Comparison of ENCODE assay signal across 8 cellular contexts in the genomic region with DNA sequence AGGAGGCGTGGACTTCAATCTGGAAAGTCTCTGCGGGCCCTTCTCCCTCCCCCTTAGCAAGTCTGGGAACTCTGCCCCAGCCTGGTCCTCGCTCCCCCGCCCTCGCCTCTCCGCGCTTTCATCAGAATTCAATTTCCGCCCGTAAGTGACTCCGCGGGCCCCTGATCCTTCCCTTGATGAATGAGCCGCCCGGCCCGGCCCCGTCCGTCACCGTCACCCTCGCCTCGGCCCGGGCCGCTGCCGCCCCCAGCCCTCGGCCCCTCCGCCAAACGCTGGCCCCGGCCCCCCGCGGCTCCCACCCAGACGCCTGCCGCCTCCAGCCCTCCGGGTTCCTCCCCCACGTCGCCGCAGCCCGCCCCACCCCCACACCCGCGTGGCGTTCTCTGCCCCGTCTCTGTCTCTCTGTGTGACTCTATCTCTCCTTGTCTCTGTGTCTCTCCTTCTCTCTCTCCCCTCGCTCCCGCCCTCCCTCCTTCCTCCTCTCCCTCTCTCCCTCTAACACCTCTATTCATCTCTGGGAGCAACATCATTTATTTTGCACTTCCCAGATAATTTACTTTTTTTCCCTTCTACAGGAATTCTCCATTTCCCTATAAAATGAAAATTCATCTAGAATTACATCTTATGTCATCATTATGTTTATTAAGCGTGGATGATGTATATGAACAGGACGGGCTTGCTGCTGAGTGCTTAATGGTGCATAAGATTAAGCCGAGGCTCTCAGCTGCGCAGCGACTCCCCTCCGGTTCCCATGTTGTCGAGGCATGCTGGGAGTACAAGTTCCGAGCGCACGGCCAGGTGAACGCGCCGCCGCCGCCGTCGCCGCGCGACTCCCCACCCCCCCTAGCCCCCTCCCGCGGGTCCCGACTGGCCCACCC.
DNase-seq lines count a peak whose midpoint lies in the region; ATAC-seq lines count a peak whose summit lies in the region.

No MANE protein-coding gene starts in this region.

- POLR2A ChIA-PET in activated CD4-positive, alpha-beta memory T cell treated with anti-CD3 and anti-CD28 coated beads, Interleukin-2, amount 10 ng/mL, durations not matched to agents 7 days and 5 days (lab: Charles Lee), result no interaction called here

- peaks cover 22% of the 10 kb centered on the region for H3K4me1 Mint-ChIP-seq in activated CD4-positive, alpha-beta memory T cell treated with anti-CD3 and anti-CD28 coated beads, Interleukin-2, amount 10 ng/mL, durations not matched to agents 7 days and 5 days
- peaks cover 31% of the 10 kb centered on the region for H3K4me1 Mint-ChIP-seq in stimulated activated naive CD8-positive, alpha-beta T cell treated with anti-CD3 and anti-CD28 coated beads, Interleukin-15, Interleukin-2, amounts not matched to agents 100 ng/mL and 50 ng/mL, for 24 hours (ENCODE audit: low read depth)

- H3K9me3 ChIP-seq in iPS-15b (ENCODE audit: control insufficient read depth, insufficient read depth, low read length), result no peaks in the 10 kb centered on the region

- H3K9ac ChIP-seq in iPS-15b (ENCODE audit: low read depth, low read length), result no peak overlapping the region

- H3K27me3 Mint-ChIP-seq in activated CD4-positive, alpha-beta memory T cell treated with anti-CD3 and anti-CD28 coated beads, Interleukin-2, amount 10 ng/mL, durations not matched to agents 7 days and 5 days, result peaks cover 65% of the 10 kb centered on the region
- H3K27me3 Mint-ChIP-seq in stimulated activated naive CD8-positive, alpha-beta T cell treated with anti-CD3 and anti-CD28 coated beads, Interleukin-15, Interleukin-2, amounts not matched to agents 100 ng/mL and 50 ng/mL, for 24 hours, result peaks cover 63% of the 10 kb centered on the region

- no peak overlapping the region for H3K27ac Mint-ChIP-seq in activated CD4-positive, alpha-beta memory T cell treated with anti-CD3 and anti-CD28 coated beads, Interleukin-2, amount 10 ng/mL, durations not matched to agents 7 days and 5 days
- H3K27ac Mint-ChIP-seq in stimulated activated naive CD8-positive, alpha-beta T cell treated with anti-CD3 and anti-CD28 coated beads, Interleukin-15, Interleukin-2, amounts not matched to agents 100 ng/mL and 50 ng/mL, for 24 hours, result peak overlapping the region; percentile 14

- no peaks in the 10 kb centered on the region for H3K9me3 Mint-ChIP-seq in activated CD4-positive, alpha-beta memory T cell treated with anti-CD3 and anti-CD28 coated beads, Interleukin-2, amount 10 ng/mL, durations not matched to agents 7 days and 5 days
- H3K9me3 Mint-ChIP-seq in stimulated activated naive CD8-positive, alpha-beta T cell treated with anti-CD3 and anti-CD28 coated beads, Interleukin-15, Interleukin-2, amounts not matched to agents 100 ng/mL and 50 ng/mL, for 24 hours, result no peaks in the 10 kb centered on the region

- H3K4me3 ChIP-seq in iPS-15b (ENCODE audit: low read depth, low read length), result peak overlapping the region; percentile 65

- peak; percentile 69 for DNase-seq in activated effector memory CD4-positive, alpha-beta T cell treated with anti-CD3 and anti-CD28 coated beads, Interleukin-2, amount 50 U/mL, for 16 hours
- no peak for DNase-seq in activated effector memory CD4-positive, alpha-beta T cell treated with Interleukin-2 at 50 U/mL for 16 hours
- peak; percentile 37 for DNase-seq in activated CD4-positive, alpha-beta memory T cell treated with anti-CD3 and anti-CD28 coated beads, Interleukin-2, amount 10 ng/mL, durations not matched to agents 7 days and 5 days
- DNase-seq in DMS153 (lab: John Stamatoyannopoulos, UW), result no peak
- no peak for DNase-seq in GOT3 (lab: John Stamatoyannopoulos, UW)

- H3K27me3 ChIP-seq in iPS-15b (ENCODE audit: control insufficient read depth, insufficient read depth, low read length), result peaks cover 60% of the 10 kb centered on the region

- ATAC-seq in GM18861 (IDR thresholded peaks at IDR 0.05; ENCODE audit: unreplicated experiment), result no peak

- H3K4me3 Mint-ChIP-seq in activated CD4-positive, alpha-beta memory T cell treated with anti-CD3 and anti-CD28 coated beads, Interleukin-2, amount 10 ng/mL, durations not matched to agents 7 days and 5 days, result peak overlapping the region; percentile 46
- peak overlapping the region; percentile 67 for H3K4me3 Mint-ChIP-seq in stimulated activated naive CD8-positive, alpha-beta T cell treated with anti-CD3 and anti-CD28 coated beads, Interleukin-15, Interleukin-2, amounts not matched to agents 100 ng/mL and 50 ng/mL, for 24 hours

- CTCF ChIA-PET in activated CD4-positive, alpha-beta memory T cell treated with anti-CD3 and anti-CD28 coated beads, Interleukin-2, amount 10 ng/mL, durations not matched to agents 7 days and 5 days (lab: Charles Lee), result no interaction called here

- H3K36me3 ChIP-seq in iPS-15b (ENCODE audit: control insufficient read depth, insufficient read depth, low read length), result no peaks in the 10 kb centered on the region

- peaks cover 5% of the 10 kb centered on the region for H3K36me3 Mint-ChIP-seq in activated CD4-positive, alpha-beta memory T cell treated with anti-CD3 and anti-CD28 coated beads, Interleukin-2, amount 10 ng/mL, durations not matched to agents 7 days and 5 days (ENCODE audit: low read depth)
- no peaks in the 10 kb centered on the region for H3K36me3 Mint-ChIP-seq in stimulated activated naive CD8-positive, alpha-beta T cell treated with anti-CD3 and anti-CD28 coated beads, Interleukin-15, Interleukin-2, amounts not matched to agents 100 ng/mL and 50 ng/mL, for 24 hours (ENCODE audit: low read depth)

- peaks cover 2% of the 10 kb centered on the region for H3K4me1 ChIP-seq in iPS-15b (ENCODE audit: control insufficient read depth, insufficient read depth, low read length)

Comparison
In these comparisons a context has a peak if more than half of its experiments do, and no peak if none do; other contexts are left out.
1. DNase-seq: peak in activated effector memory CD4-positive, alpha-beta T cell treated with anti-CD3 and anti-CD28 coated beads, Interleukin-2, amount 50 U/mL, for 16 hours (single experiment) and activated CD4-positive, alpha-beta memory T cell treated with anti-CD3 and anti-CD28 coated beads, Interleukin-2, amount 10 ng/mL, durations not matched to agents 7 days and 5 days (single experiment); none in activated effector memory CD4-positive, alpha-beta T cell treated with Interleukin-2 at 50 U/mL for 16 hours (single experiment), DMS153 (single experiment) and GOT3 (single experiment).